11 cellular contexts compared by ENCODE assay signal in the genomic region with DNA sequence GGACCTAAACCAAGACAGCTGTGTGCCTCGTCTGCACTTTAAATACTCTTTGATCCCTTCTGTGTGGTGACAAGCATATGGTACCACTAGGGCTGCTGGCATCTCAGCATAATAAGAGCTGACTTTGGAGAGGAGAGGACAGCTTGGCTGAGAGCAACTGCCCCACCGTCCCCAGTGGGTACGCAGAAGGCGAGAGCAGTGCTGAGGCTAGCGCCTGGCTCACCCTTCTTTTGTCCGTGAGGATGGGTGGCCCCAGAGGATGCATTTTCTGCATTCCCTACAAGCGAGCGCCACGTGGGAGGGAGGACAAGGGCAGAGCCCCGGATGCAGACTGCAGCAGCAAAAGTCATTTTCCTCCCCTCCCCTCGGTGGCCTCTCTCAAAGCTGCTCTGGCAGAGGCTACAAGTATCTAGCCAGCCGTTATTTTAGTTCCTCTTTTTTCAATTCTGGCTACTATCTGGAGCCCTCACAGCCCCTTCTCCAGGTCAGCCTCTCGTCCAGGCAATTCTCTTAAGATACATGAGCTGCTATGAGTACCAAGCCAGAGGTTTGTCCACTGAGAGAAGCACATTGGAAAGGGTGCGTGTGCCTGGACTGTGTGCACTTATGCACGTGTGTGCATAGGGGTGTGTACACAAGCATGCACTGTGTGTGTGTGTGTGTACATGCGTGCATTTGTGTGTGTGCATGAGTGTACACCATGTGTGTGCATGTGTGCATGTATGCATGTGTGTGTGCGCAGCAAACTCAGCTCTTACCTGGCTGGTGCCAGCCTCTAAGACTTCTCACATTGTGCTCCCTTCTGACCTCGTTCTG. TPM values are rescaled to one million over a fixed set of nuclear protein-coding genes. Genes with fewer than 3 reads are reported as not detected.
DNase-seq lines count a peak whose midpoint lies in the region; ATAC-seq and TF ChIP-seq lines count a peak whose summit lies in the region.
"Had no signal": no experiment of that assay in that cellular context is flagged by ENCODE, and none has a peak within 500 bp of the region (broad histone marks: within the 10 kb centered on the region; RNA-seq: fewer than 3 reads in every experiment).

No MANE protein-coding gene starts in this region.

- CTCF ChIA-PET in activated B cell treated with CpG ODN at 0.5 μM for 24 hours (lab: Charles Lee), result interaction anchor here (1.3 kb wide), 1 partner anchor 55 kb away, joined by 4 read pairs; no protein-coding TSS in a partner anchor

- TF ChIP-seq CTCF in activated B cell treated with CpG ODN at 0.5 μM for 24 hours (IDR thresholded peaks at IDR 0.05) (no peak), gastrocnemius medialis (IDR thresholded peaks at IDR 0.05 in 4 of 5, conservative IDR thresholded peaks at IDR 0.05 in 1 of 5) (no peak)

- H3K27me3 ChIP-seq in gastrocnemius medialis, result no peaks in the 10 kb centered on the region
- H3K27me3 ChIP-seq: foreskin keratinocyte, pancreas had no signal

- peaks cover 0 to 21% of the 10 kb centered on the region in 2 donors for H3K36me3 ChIP-seq in gastrocnemius medialis
- H3K36me3 ChIP-seq: pancreas had no signal

- H3K4me1 ChIP-seq in gastrocnemius medialis, result peaks cover 11 to 12% of the 10 kb centered on the region in 2 donors
- H3K4me1 ChIP-seq: foreskin keratinocyte had no signal

- no peak overlapping the region for H3K4me3 ChIP-seq in gastrocnemius medialis
- H3K4me3 ChIP-seq: pancreas had no signal

- no peak overlapping the region for H3K27ac Mint-ChIP-seq in activated B cell treated with CpG ODN at 0.5 μM for 24 hours
- no peak overlapping the region for H3K27ac Mint-ChIP-seq in activated T-cell treated with anti-CD3 and anti-CD28 coated beads, Interleukin-2, amount 50 U/mL, for 24 hours
- H3K27ac Mint-ChIP-seq in activated naive CD8-positive, alpha-beta T cell treated with anti-CD3 and anti-CD28 coated beads for 36 hours, result no peak overlapping the region

- no peaks in the 10 kb centered on the region for H3K9me3 Mint-ChIP-seq in activated B cell treated with CpG ODN at 0.5 μM for 24 hours
- H3K9me3 Mint-ChIP-seq in activated T-cell treated with anti-CD3 and anti-CD28 coated beads, Interleukin-2, amount 50 U/mL, for 24 hours, result no peaks in the 10 kb centered on the region
- no peaks in the 10 kb centered on the region for H3K9me3 Mint-ChIP-seq in activated naive CD8-positive, alpha-beta T cell treated with anti-CD3 and anti-CD28 coated beads for 36 hours

- H3K27me3 Mint-ChIP-seq in activated B cell treated with CpG ODN at 0.5 μM for 24 hours, result no peaks in the 10 kb centered on the region
- H3K27me3 Mint-ChIP-seq in activated T-cell treated with anti-CD3 and anti-CD28 coated beads, Interleukin-2, amount 50 U/mL, for 24 hours, result peaks cover 6% of the 10 kb centered on the region
- no peaks in the 10 kb centered on the region for H3K27me3 Mint-ChIP-seq in activated naive CD8-positive, alpha-beta T cell treated with anti-CD3 and anti-CD28 coated beads for 36 hours

- in situ Hi-C loops in gastrocnemius medialis (cut with MboI; ENCODE audit: low sequenced_read_pairs in 4 of 4), result no loop called here

- H3K27ac ChIP-seq in gastrocnemius medialis, result peak overlapping the region; percentile 52 to 85 (median 53)
- H3K27ac ChIP-seq: foreskin keratinocyte, pancreas had no signal

- DNase-seq in activated B cell treated with CpG ODN at 0.5 μM for 24 hours (no peak), gastrocnemius medialis (no peak), NCI-H2107 (lab: John Stamatoyannopoulos, UW) (no peak), NCI-H2196 treated with DMSO at 0.1 percent for 48 hours (lab: John Stamatoyannopoulos, UW; ENCODE audit: unreplicated experiment) (no peak)
- no peak for DNase-seq in activated T-cell treated with anti-CD3 and anti-CD28 coated beads, Interleukin-2, amount 50 U/mL, for 24 hours
- no peak for DNase-seq in activated naive CD8-positive, alpha-beta T cell treated with anti-CD3 and anti-CD28 coated beads for 36 hours
- DNase-seq: activated naive CD4-positive, alpha-beta T cell treated with anti-CD3 and anti-CD28 coated beads, Interleukin-2, amount 50 U/mL, for 16 hours; foreskin keratinocyte had no signal

- TF ChIP-seq POLR2A in gastrocnemius medialis (IDR thresholded peaks at IDR 0.05), result no peak

- intact Hi-C loops in activated B cell treated with CpG ODN at 0.5 μM for 24 hours (cut with micrococcal nuclease) (loop anchor here (5.0 kb wide), 1 partner anchor 53 kb away; no protein-coding TSS in a partner anchor), gastrocnemius medialis (cut with DNase I; ENCODE audit: low total_unique reads) (loop anchor here (1.0 kb wide), 1 partner anchor 10 kb away; no protein-coding TSS in a partner anchor)

- peaks cover 9% of the 10 kb centered on the region for H3K4me1 Mint-ChIP-seq in activated B cell treated with CpG ODN at 0.5 μM for 24 hours
- H3K4me1 Mint-ChIP-seq in activated T-cell treated with anti-CD3 and anti-CD28 coated beads, Interleukin-2, amount 50 U/mL, for 24 hours (ENCODE audit: low read depth), result peaks cover 4% of the 10 kb centered on the region
- H3K4me1 Mint-ChIP-seq in activated naive CD8-positive, alpha-beta T cell treated with anti-CD3 and anti-CD28 coated beads for 36 hours, result peaks cover 7% of the 10 kb centered on the region

- ATAC-seq in GM19023 (IDR thresholded peaks at IDR 0.05; ENCODE audit: unreplicated experiment) (peak; percentile 70), HG03342 (IDR thresholded peaks at IDR 0.05; ENCODE audit: unreplicated experiment) (peak; percentile 62), activated B cell treated with CpG ODN at 0.5 μM for 24 hours (ENCODE audit: low read depth) (peak; percentile 25), gastrocnemius medialis (no peak)
- ATAC-seq: foreskin keratinocyte, pancreas had no signal

- H3K9me3 ChIP-seq in gastrocnemius medialis, result no peaks in the 10 kb centered on the region
- H3K9me3 ChIP-seq: pancreas had no signal

- no peak overlapping the region for H3K4me3 Mint-ChIP-seq in activated B cell treated with CpG ODN at 0.5 μM for 24 hours
- H3K4me3 Mint-ChIP-seq in activated T-cell treated with anti-CD3 and anti-CD28 coated beads, Interleukin-2, amount 50 U/mL, for 24 hours, result no peak overlapping the region
- H3K4me3 Mint-ChIP-seq in activated naive CD8-positive, alpha-beta T cell treated with anti-CD3 and anti-CD28 coated beads for 36 hours, result no peak overlapping the region

- no peaks in the 10 kb centered on the region for H3K36me3 Mint-ChIP-seq in activated B cell treated with CpG ODN at 0.5 μM for 24 hours (ENCODE audit: low read depth)
- no peaks in the 10 kb centered on the region for H3K36me3 Mint-ChIP-seq in activated T-cell treated with anti-CD3 and anti-CD28 coated beads, Interleukin-2, amount 50 U/mL, for 24 hours (ENCODE audit: low read depth)
- no peaks in the 10 kb centered on the region for H3K36me3 Mint-ChIP-seq in activated naive CD8-positive, alpha-beta T cell treated with anti-CD3 and anti-CD28 coated beads for 36 hours

- POLR2A ChIA-PET in activated B cell treated with CpG ODN at 0.5 μM for 24 hours (lab: Charles Lee), result no interaction called here

RNA-seq across cellular contexts. Expression of gene RAB20, which starts 51.3 kb away (rescaled TPM):
- total RNA-seq in activated B cell treated with CpG ODN at 0.5 μM for 24 hours (2.7 and 3.1 TPM in 2 replicates), gastrocnemius medialis (1 to 10 TPM in 2 of 4 donors, under 1 TPM in 2; 0.31 to 9.1 (median 2.0) TPM)
- 10 to 100 TPM; 10.7 to 10.9 TPM for total RNA-seq in activated naive CD8-positive, alpha-beta T cell treated with anti-CD3 and anti-CD28 coated beads for 36 hours

Comparison
In these comparisons a context has a peak if more than half of its experiments do, and no peak if none do; other contexts are left out.
1. ATAC-seq: peak in GM19023 (single experiment), HG03342 (single experiment) and activated B cell treated with CpG ODN at 0.5 μM for 24 hours (single experiment); none in gastrocnemius medialis (0 of 2).